25 cellular contexts compared by ENCODE assay signal in the genomic region with DNA sequence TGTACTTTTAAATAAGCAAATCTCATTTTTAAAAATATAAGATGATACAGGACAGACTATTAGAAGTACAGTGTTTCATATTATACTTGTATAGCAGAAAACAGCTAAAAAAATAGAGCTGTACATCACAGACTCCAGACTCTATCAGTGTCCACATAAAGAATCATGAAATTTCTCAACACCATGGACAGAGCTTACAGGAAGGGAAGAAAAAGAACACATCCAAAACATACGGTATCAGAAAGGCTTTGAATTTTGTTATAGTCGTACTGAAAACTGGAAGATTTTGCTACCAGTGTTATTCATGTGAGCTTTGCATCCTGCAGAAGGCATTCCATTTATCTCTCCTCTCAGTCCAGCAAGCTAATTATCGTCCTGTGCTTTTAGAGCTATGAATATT.
"Had no signal": no experiment of that assay in that cellular context is flagged by ENCODE, and none has a peak within 500 bp of the region (broad histone marks: within the 10 kb centered on the region; RNA-seq: fewer than 3 reads in every experiment).

No MANE protein-coding gene starts in this region.

- ATAC-seq: gastrocnemius medialis; left colon; left ventricle myocardium superior; lower lobe of right lung; right lobe of liver; stimulated activated naive CD8-positive, alpha-beta T cell treated with anti-CD3 and anti-CD28 coated beads, Interleukin-15, amount 100 ng/mL, for 72 hours; upper lobe of right lung had no signal

- H3K79me2 ChIP-seq: parathyroid adenoma had no signal

- H3K4me1 Mint-ChIP-seq: nephron; neural progenitor cell; stimulated activated naive CD8-positive, alpha-beta T cell treated with anti-CD3 and anti-CD28 coated beads, Interleukin-15, amount 100 ng/mL, for 72 hours had no signal

- H3K27me3 Mint-ChIP-seq: progenitor cell of endocrine pancreas; stimulated activated naive CD8-positive, alpha-beta T cell treated with anti-CD3 and anti-CD28 coated beads, Interleukin-15, amount 100 ng/mL, for 72 hours had no signal

- H3K27me3 ChIP-seq: gastrocnemius medialis, neural progenitor cell, right lobe of liver, suprapubic skin, transverse colon, upper lobe of right lung, uterus had no signal

- H3K27ac ChIP-seq: dorsolateral prefrontal cortex, gastrocnemius medialis, lower lobe of right lung, neural progenitor cell, parathyroid adenoma, right lobe of liver, suprapubic skin, transverse colon, upper lobe of right lung, uterus had no signal

- H3K36me3 Mint-ChIP-seq: neural progenitor cell had no signal

- H3K27ac Mint-ChIP-seq: nephron; neural progenitor cell; progenitor cell of endocrine pancreas; stimulated activated naive CD8-positive, alpha-beta T cell treated with anti-CD3 and anti-CD28 coated beads, Interleukin-15, amount 100 ng/mL, for 72 hours had no signal

- H3K4me3 Mint-ChIP-seq: nephron; neural progenitor cell; stimulated activated naive CD8-positive, alpha-beta T cell treated with anti-CD3 and anti-CD28 coated beads, Interleukin-15, amount 100 ng/mL, for 72 hours had no signal

- H3K36me3 ChIP-seq: gastrocnemius medialis, lower lobe of right lung, neural progenitor cell, right lobe of liver, suprapubic skin, transverse colon, upper lobe of right lung, uterus had no signal

- DNase-seq: dorsolateral prefrontal cortex; effector CD4-positive, alpha-beta T cell; foreskin fibroblast; gastrocnemius medialis; head of caudate nucleus; hippocampal formation; kidney glomerular epithelial cell; left colon; left ventricle myocardium superior; lower lobe of right lung; right lobe of liver; small intestine; stimulated activated CD4-positive, alpha-beta T cell treated with anti-CD3 and anti-CD28 coated beads, Interleukin-1b, Interleukin-23, amount 100 ng/mL, for 48 hours; stimulated activated CD4-positive, alpha-beta T cell treated with anti-CD3 and anti-CD28 coated beads, Interleukin-4, amount 100 ng/mL, for 1 hour; stimulated activated CD8-positive, alpha-beta memory T cell treated with anti-CD3 and anti-CD28 coated beads, Interleukin-4, amount 100 ng/mL, for 48 hours; stimulated activated naive CD4-positive, alpha-beta T cell; stimulated activated naive CD8-positive, alpha-beta T cell treated with anti-CD3 and anti-CD28 coated beads, Interleukin-15, amount 100 ng/mL, for 72 hours; transverse colon; upper lobe of right lung; uterus had no signal

- H3K4me2 ChIP-seq: neural progenitor cell had no signal

- H2AFZ ChIP-seq: neural progenitor cell, parathyroid adenoma had no signal

- H3K9me3 Mint-ChIP-seq: nephron; stimulated activated naive CD8-positive, alpha-beta T cell treated with anti-CD3 and anti-CD28 coated beads, Interleukin-15, amount 100 ng/mL, for 72 hours had no signal

- H3K4me3 ChIP-seq: dorsolateral prefrontal cortex, gastrocnemius medialis, lower lobe of right lung, neural progenitor cell, right lobe of liver, suprapubic skin, transverse colon, upper lobe of right lung, uterus had no signal

- H3K4me1 ChIP-seq: gastrocnemius medialis, lower lobe of right lung, neural progenitor cell, parathyroid adenoma, right lobe of liver, suprapubic skin, transverse colon, upper lobe of right lung, uterus had no signal

- H3K9me3 ChIP-seq: gastrocnemius medialis, lower lobe of right lung, right lobe of liver, suprapubic skin, transverse colon, upper lobe of right lung, uterus had no signal
